8 cellular contexts compared by ENCODE assay signal in the genomic region with DNA sequence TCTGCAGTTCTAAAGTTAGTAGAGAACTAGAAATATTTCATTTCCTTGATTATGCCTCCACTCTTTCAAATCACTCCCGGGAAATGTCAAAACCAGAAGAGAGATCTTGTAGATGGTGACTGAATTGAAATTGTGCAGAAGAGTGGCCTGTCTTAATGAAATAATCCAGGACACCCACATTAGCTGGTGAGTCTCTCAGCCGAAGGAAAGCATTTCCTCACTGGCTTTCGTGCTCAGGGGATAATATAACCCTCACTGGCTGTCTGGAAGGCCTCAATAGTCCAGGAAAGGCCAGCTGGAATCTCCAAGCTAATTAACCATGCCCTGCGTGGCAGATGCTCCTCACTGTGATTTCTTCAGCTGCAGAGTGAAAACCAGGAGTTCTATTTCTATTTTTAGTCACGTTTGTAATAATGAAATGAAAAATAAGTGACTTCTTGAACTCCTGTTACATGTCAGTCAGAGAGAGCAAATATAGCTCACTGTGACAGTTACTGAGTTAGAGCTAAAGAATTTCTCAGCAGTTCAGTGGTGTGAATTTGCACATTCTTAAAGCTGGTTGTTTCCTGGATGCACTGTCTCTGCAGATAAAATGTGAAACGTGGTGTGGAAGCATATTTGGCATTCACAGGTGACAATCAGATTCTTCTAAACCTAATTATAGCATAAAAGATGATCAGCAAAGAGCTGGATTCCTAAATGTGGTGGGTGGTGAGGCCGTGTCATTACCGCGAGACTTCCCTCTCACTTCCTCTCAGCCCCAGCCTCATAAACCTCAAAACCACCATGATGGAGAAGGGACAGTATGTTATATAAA.
DNase-seq lines count a peak whose midpoint lies in the region; ATAC-seq, FAIRE-seq and TF ChIP-seq lines count a peak whose summit lies in the region.

No MANE protein-coding gene starts in this region.

- SMC1A ChIA-PET in GM12878 (lab: Charles Lee; ENCODE audit: uncharacterized antibody, unreplicated experiment) = interaction anchor here (0.9 to 1.4 kb wide), 4 partner anchors 9 to 231 kb away, joined by 3 read pairs; no protein-coding TSS in a partner anchor

- in situ Hi-C loops in GM12878 (cut with MboI) = no loop called here

- H3K36me3 ChIP-seq in GM12878 (ENCODE audit: control insufficient read depth in 2 of 2, insufficient read depth in 2 of 2, low read length in 1 of 2) (no peaks in the 10 kb centered on the region), kidney (ENCODE audit: control insufficient read depth in 1 of 2, insufficient read depth in 2 of 2, low read length in 2 of 2) (no peaks in the 10 kb centered on the region), esophagus squamous epithelium (no peaks in the 10 kb centered on the region)

- H3K4me1 ChIP-seq in GM12878 (ENCODE audit: control insufficient read depth, insufficient read depth, low read length) = peaks cover 15% of the 10 kb centered on the region
- H3K4me1 ChIP-seq in kidney (ENCODE audit: control insufficient read depth in 1 of 2, insufficient read depth in 1 of 2, low read depth in 1 of 2, low read length in 2 of 2) = no peaks in the 10 kb centered on the region
- H3K4me1 ChIP-seq in esophagus squamous epithelium = no peaks in the 10 kb centered on the region

- TF ChIP-seq POLR2A in GM12878 (IDR thresholded peaks at IDR 0.05; ENCODE audit: low read depth, low read length) (no peak), esophagus squamous epithelium (IDR thresholded peaks at IDR 0.05) (no peak)

- TF ChIP-seq CTCF in GM12865 (IDR thresholded peaks at IDR 0.05; ENCODE audit: insufficient read depth, low read depth, low read length, missing control alignments) (no peak), GM12878 (IDR thresholded peaks at IDR 0.05 in 2 of 3, conservative IDR thresholded peaks at IDR 0.05 in 1 of 3; ENCODE audit: control insufficient read depth in 2 of 3, extremely low read depth in 1 of 3, insufficient read depth in 1 of 3, low read depth in 3 of 3, low read length in 3 of 3) (no peak), Calu3 (IDR thresholded peaks at IDR 0.05; ENCODE audit: unreplicated experiment) (no peak), kidney (IDR thresholded peaks at IDR 0.05; ENCODE audit: borderline replicate concordance, extremely low read depth, insufficient read depth) (no peak), esophagus squamous epithelium (IDR thresholded peaks at IDR 0.05) (no peak)

- ATAC-seq in GM19468 (IDR thresholded peaks at IDR 0.05; ENCODE audit: extremely low read depth, unreplicated experiment) (peak; percentile 74), HG03520 (IDR thresholded peaks at IDR 0.05; ENCODE audit: unreplicated experiment) (peak; percentile 81), GM12878 (peak; percentile 88)

- H3K27ac ChIP-seq in GM12878 (ENCODE audit: control insufficient read depth, insufficient read depth) = peak overlapping the region; percentile 20; the same call in 1 of the 2 replicates
- no peak overlapping the region for H3K27ac ChIP-seq in kidney (ENCODE audit: low read depth in 2 of 2, low read length in 2 of 2)
- no peak overlapping the region for H3K27ac ChIP-seq in esophagus squamous epithelium

- no peak overlapping the region for H3K4me3 Mint-ChIP-seq in Calu3 (ENCODE audit: low read depth, unreplicated experiment)

- H3K9me3 Mint-ChIP-seq in Calu3 (ENCODE audit: low read depth, unreplicated experiment) = no peaks in the 10 kb centered on the region

- DNase-seq in GM12865 (ENCODE audit: low read depth) (peak; percentile 66), GM12878 (ENCODE audit: low read depth, low spot score) (peak; percentile 35), NCI-H510A (lab: John Stamatoyannopoulos, UW) (no peak), Calu3 (no peak), kidney (no peak), esophagus squamous epithelium (lab: John Stamatoyannopoulos, UW) (no peak)

- TF ChIP-seq RAD21 in GM12878 (IDR thresholded peaks at IDR 0.05; ENCODE audit: insufficient read depth, low read depth, low read length) = peak; percentile 1; the same call in 1 of the 2 replicates

- TF ChIP-seq EP300 in GM12878 (IDR thresholded peaks at IDR 0.05; ENCODE audit: borderline replicate concordance in 1 of 2, control insufficient read depth in 1 of 2, low read depth in 2 of 2, low read length in 2 of 2) = no peak

- H3K27me3 Mint-ChIP-seq in Calu3 (ENCODE audit: unreplicated experiment) = no peaks in the 10 kb centered on the region

- peak; percentile 93 for FAIRE-seq in GM12878 (lab: Jason Lieb, UNC)
- no peak for FAIRE-seq in kidney (lab: Jason Lieb, UNC)

- H3K27me3 ChIP-seq in GM12878 (replicated peaks in 1 of 2; ENCODE audit: control insufficient read depth in 2 of 2, insufficient read depth in 2 of 2, low read length in 1 of 2) (no peaks in the 10 kb centered on the region), esophagus squamous epithelium (no peaks in the 10 kb centered on the region)

- H2AFZ ChIP-seq in GM12878 (ENCODE audit: control insufficient read depth, low read depth, low read length) = no peak overlapping the region; the same call in 1 of the 2 replicates

- no peak overlapping the region for H3K27ac Mint-ChIP-seq in Calu3 (ENCODE audit: unreplicated experiment)

- H3K4me3 ChIP-seq in GM12865 (ENCODE audit: low read depth, low read length) = no peak overlapping the region
- no peak overlapping the region for H3K4me3 ChIP-seq in GM12878
- no peak overlapping the region for H3K4me3 ChIP-seq in kidney (ENCODE audit: low read length in 2 of 2)
- H3K4me3 ChIP-seq in esophagus squamous epithelium = no peak overlapping the region

- no peaks in the 10 kb centered on the region for H3K36me3 Mint-ChIP-seq in Calu3 (ENCODE audit: insufficient read depth, unreplicated experiment)

- POLR2A ChIA-PET in GM12878 (lab: Charles Lee) = no interaction called here

- CTCF ChIA-PET in GM12878 (lab: Yijun Ruan, JAX) (interaction anchor here (0.5 kb wide), 1 partner anchor 321 kb away, joined by 4 read pairs; no protein-coding TSS in a partner anchor), Calu3 (lab: Charles Lee) (no interaction called here)

- H3K9ac ChIP-seq in GM12878 (ENCODE audit: control insufficient read depth, insufficient read depth, low read length) (no peak overlapping the region), kidney (ENCODE audit: low read length in 2 of 2) (no peak overlapping the region)

- no TSS peak for BruUV-seq in GM12878 (replicated peaks; lab: Mats Ljungman, UMichigan)
- BruUV-seq in Calu3 (replicated peaks; lab: Mats Ljungman, UMichigan) = no TSS peak

- no peaks in the 10 kb centered on the region for H3K79me2 ChIP-seq in GM12878 (ENCODE audit: control insufficient read depth, insufficient read depth, low read length)

- RAD21 ChIA-PET in GM12878 (lab: Charles Lee; ENCODE audit: unreplicated experiment) = no interaction called here

- WGBS in GM12878 (ENCODE audit: insufficient coverage, insufficient replicate concordance, low lambda C conversion rate, missing lambda C conversion rate) = 4% methylated on average over 9 of the region's 9 CpGs
- 24 to 38% methylated on average over 9 of the region's 9 CpGs for WGBS in esophagus squamous epithelium, 2 donors

- H3K4me2 ChIP-seq in GM12878 (ENCODE audit: control insufficient read depth, insufficient read depth) = peak overlapping the region; percentile 76

- H3K4me1 Mint-ChIP-seq in Calu3 (ENCODE audit: low read depth, unreplicated experiment) = no peaks in the 10 kb centered on the region

- intact Hi-C loops in GM12878 (cut with micrococcal nuclease; ENCODE audit: unreplicated experiment) = no loop called here
- intact Hi-C loops in Calu3 (cut with micrococcal nuclease; ENCODE audit: unreplicated experiment) = no loop called here
- intact Hi-C loops in kidney (cut with DNase I) = no loop called here
- intact Hi-C loops in esophagus squamous epithelium (cut with DNase I) = no loop called here

- H3K9me3 ChIP-seq in GM12878 (replicated peaks; ENCODE audit: control insufficient read depth, insufficient read depth, low read length) (no peaks in the 10 kb centered on the region), kidney (ENCODE audit: control insufficient read depth in 1 of 2, low read length in 2 of 2) (no peaks in the 10 kb centered on the region), esophagus squamous epithelium (no peaks in the 10 kb centered on the region)

- H4K20me1 ChIP-seq in GM12878 (ENCODE audit: control insufficient read depth, insufficient read depth) = no peaks in the 10 kb centered on the region

TF ChIP-seq in GM12878, 131 proteins besides CTCF, POLR2A, EP300 and RAD21 (continues in another document):
- TF ChIP-seq NFYA (IDR thresholded peaks at IDR 0.05; ENCODE audit: borderline replicate concordance, low read depth, low read length) (no peak), NR2F1 (conservative IDR thresholded peaks at IDR 0.05) (0 out of 2 replicates have a peak, but pooled peaks have one; percentile 33), BCL11A (IDR thresholded peaks at IDR 0.05; ENCODE audit: low read depth, low read length) (peak; percentile 67; the same call in 1 of the 2 replicates), PML (IDR thresholded peaks at IDR 0.05; ENCODE audit: low read length) (peak; percentile 62), YY1 (IDR thresholded peaks at IDR 0.05; ENCODE audit: low read depth, low read length) (peak; percentile 56; the same call in 1 of the 2 replicates), CEBPB (IDR thresholded peaks at IDR 0.05; ENCODE audit: borderline replicate concordance in 1 of 2, low read depth in 2 of 2, low read length in 2 of 2) (0 out of 4 replicates have a peak, but pooled peaks of 1 of the 2 experiments have one; percentile 61), CBFB (IDR thresholded peaks at IDR 0.05; ENCODE audit: low read depth) (peak; percentile 97), IKZF2 (IDR thresholded peaks at IDR 0.05) (peak; percentile 69), BHLHE40 (IDR thresholded peaks at IDR 0.05; ENCODE audit: borderline replicate concordance in 1 of 2, low read depth in 2 of 2, low read length in 1 of 2) (peak in 1 of 2 experiments; percentile 21; a peak in 1 of 4 replicates), MTA2 (IDR thresholded peaks at IDR 0.05; ENCODE audit: low read depth) (peak; percentile 63), SRF (IDR thresholded peaks at IDR 0.05; ENCODE audit: low read depth in 2 of 2, low read length in 2 of 2) (0 out of 4 replicates have a peak, but pooled peaks of 1 of the 2 experiments have one; percentile 14), TCF7 (IDR thresholded peaks at IDR 0.05; ENCODE audit: borderline replicate concordance) (peak; percentile 71), EED (IDR thresholded peaks at IDR 0.05; ENCODE audit: low read depth) (peak; percentile 91)

Comparison
In these comparisons a context has a peak if more than half of its experiments do, and no peak if none do; other contexts are left out.
1. DNase-seq: peak in GM12865 (single experiment) and GM12878 (single experiment); none in NCI-H510A (single experiment), Calu3 (single experiment), kidney (single experiment) and esophagus squamous epithelium (single experiment).
2. Peak in every context shown above with its lines, with median percentiles within 50 percentile points of each other: ATAC-seq.